ENCODE assay signal across 23 cellular contexts in genomic region chr1:3664700-3665375, GRCh38. TPM values are rescaled to one million over a fixed set of nuclear protein-coding genes. Genes with fewer than 3 reads are reported as not detected.
DNase-seq lines count a peak whose midpoint lies in the region; ATAC-seq and TF ChIP-seq lines count a peak whose summit lies in the region.
"Had no signal": no experiment of that assay in that cellular context is flagged by ENCODE, and none has a peak within 500 bp of the region (broad histone marks: within the 10 kb centered on the region; RNA-seq: fewer than 3 reads in every experiment).

No MANE protein-coding gene starts in this region.

- H2AFZ ChIP-seq in Karpas-422 (ENCODE audit: low read length), result peak overlapping the region; percentile 49

- peaks cover 23% of the 10 kb centered on the region for H3K27me3 ChIP-seq in left ventricle myocardium inferior (ENCODE audit: low read depth)
- H3K27me3 ChIP-seq in right atrium auricular region, result no peaks in the 10 kb centered on the region
- no peaks in the 10 kb centered on the region for H3K27me3 ChIP-seq in Karpas-422 (ENCODE audit: low read length)
- peaks cover 0 to 44% of the 10 kb centered on the region in 2 donors for H3K27me3 ChIP-seq in tibial artery

- H3K79me2 ChIP-seq in Karpas-422 (ENCODE audit: low read length), result no peaks in the 10 kb centered on the region

- H3K4me3 Mint-ChIP-seq in activated B cell treated with CpG ODN at 0.5 μM for 24 hours, result peak overlapping the region; percentile 44
- H3K4me3 Mint-ChIP-seq: activated CD4-positive, alpha-beta memory T cell treated with anti-CD3 and anti-CD28 coated beads, Interleukin-2, amount 10 ng/mL, durations not matched to agents 7 days and 5 days; mesothelial cell of epicardium; natural killer cell treated with Interleukin-12 subunit alpha and Interleukin-12 subunit beta and Interleukin-15 and Interleukin-18, amount 100 ng/mL, for 72 hours; T-helper 1 cell treated with Interleukin-12 subunit alpha and Interleukin-12 subunit beta and Interleukin-4 antibody, amounts not matched to agents 30 μg/mL and 1 μg/mL, for 36 hours had no signal

- H3K4me1 ChIP-seq in left ventricle myocardium inferior (peaks cover 14% of the 10 kb centered on the region), right atrium auricular region (peaks cover 0 to 9% of the 10 kb centered on the region in 2 donors), Karpas-422 (ENCODE audit: low read length) (peaks cover 52% of the 10 kb centered on the region), tibial artery (peaks cover 0 to 10% (median 0%) of the 10 kb centered on the region in 4 donors)

- POLR2A ChIA-PET in activated B cell treated with CpG ODN at 0.5 μM for 24 hours (lab: Charles Lee), result interaction anchor here (0.9 to 4.9 kb wide), 5 partner anchors 9 to 14 kb away, joined by 3 to 89 read pairs (median 3); partner anchors contain the start of gene TP73

- no peak for ATAC-seq in activated B cell treated with CpG ODN at 0.5 μM for 24 hours (ENCODE audit: low read depth)

- TF ChIP-seq CTCF in left ventricle myocardium inferior (IDR thresholded peaks at IDR 0.05; ENCODE audit: borderline replicate concordance) (no peak), right atrium auricular region (IDR thresholded peaks at IDR 0.05) (no peak), activated B cell treated with CpG ODN at 0.5 μM for 24 hours (IDR thresholded peaks at IDR 0.05) (no peak), tibial artery (IDR thresholded peaks at IDR 0.05) (no peak)

- peak overlapping the region; percentile 40 for H3K9ac ChIP-seq in Karpas-422 (ENCODE audit: low read length)

- no peaks in the 10 kb centered on the region for H3K36me3 Mint-ChIP-seq in activated B cell treated with CpG ODN at 0.5 μM for 24 hours (ENCODE audit: low read depth)
- H3K36me3 Mint-ChIP-seq: CD4-positive, CD25-positive, alpha-beta regulatory T cell; mesothelial cell of epicardium; natural killer cell treated with Interleukin-12 subunit alpha and Interleukin-12 subunit beta and Interleukin-15 and Interleukin-18, amount 100 ng/mL, for 72 hours had no signal

- intact Hi-C loops in left ventricle myocardium inferior (cut with micrococcal nuclease), result no loop called here
- intact Hi-C loops in activated B cell treated with CpG ODN at 0.5 μM for 24 hours (cut with micrococcal nuclease), result no loop called here
- intact Hi-C loops in tibial artery (cut with DNase I; ENCODE audit: low total_unique reads), result no loop called here

- no peaks in the 10 kb centered on the region for H4K20me1 ChIP-seq in Karpas-422 (ENCODE audit: insufficient read depth, low read depth, low read length)

- H3K36me3 ChIP-seq in left ventricle myocardium inferior, result no peaks in the 10 kb centered on the region
- no peaks in the 10 kb centered on the region for H3K36me3 ChIP-seq in right atrium auricular region
- no peaks in the 10 kb centered on the region for H3K36me3 ChIP-seq in Karpas-422 (ENCODE audit: insufficient read depth, low read length)
- no peaks in the 10 kb centered on the region for H3K36me3 ChIP-seq in tibial artery

- peak; percentile 7 for DNase-seq in left ventricle myocardium inferior
- no peak for DNase-seq in right atrium auricular region (ENCODE audit: low spot score)
- peak; percentile 78 for DNase-seq in Karpas-422
- no peak for DNase-seq in activated B cell treated with CpG ODN at 0.5 μM for 24 hours
- no peak for DNase-seq in kidney tubule cell (ENCODE audit: low spot score)
- DNase-seq in tibial artery, result no peak
- no peak for DNase-seq in NCI-H2227 (lab: John Stamatoyannopoulos, UW; ENCODE audit: unreplicated experiment)
- no peak for DNase-seq in T1000 (lab: John Stamatoyannopoulos, UW)
- DNase-seq: activated CD4-positive, alpha-beta memory T cell treated with anti-CD3 and anti-CD28 coated beads, Interleukin-2, amount 10 ng/mL, durations not matched to agents 7 days and 5 days; activated naive CD4-positive, alpha-beta T cell; amniotic stem cell; caudate nucleus; CD4-positive, CD25-positive, alpha-beta regulatory T cell; erythroblast; kidney glomerular epithelial cell; SHP77 treated with DMSO at 0.1 percent for 48 hours; stimulated activated CD4-positive, alpha-beta T cell treated with anti-CD3 and anti-CD28 coated beads, Interleukin-4, amount 100 ng/mL, for 1 hour had no signal

- H3K27ac ChIP-seq in left ventricle myocardium inferior (replicated peaks) (no peak overlapping the region), right atrium auricular region (no peak overlapping the region), Karpas-422 (ENCODE audit: low read length) (peak overlapping the region; percentile 87), tibial artery (no peak overlapping the region)
- H3K27ac ChIP-seq: VCaP had no signal

- H3K9me3 ChIP-seq in left ventricle myocardium inferior (replicated peaks), result no peaks in the 10 kb centered on the region
- H3K9me3 ChIP-seq in right atrium auricular region, result no peaks in the 10 kb centered on the region
- H3K9me3 ChIP-seq in Karpas-422 (ENCODE audit: low read length), result no peaks in the 10 kb centered on the region
- H3K9me3 ChIP-seq in tibial artery, result no peaks in the 10 kb centered on the region

- no peak overlapping the region for H3K4me3 ChIP-seq in left ventricle myocardium inferior
- H3K4me3 ChIP-seq in right atrium auricular region, result no peak overlapping the region
- peak overlapping the region; percentile 10; the same call in 1 of the 2 replicates for H3K4me3 ChIP-seq in Karpas-422 (ENCODE audit: low read length)
- H3K4me3 ChIP-seq in tibial artery, result no peak overlapping the region

- H3K4me1 Mint-ChIP-seq in activated B cell treated with CpG ODN at 0.5 μM for 24 hours, result peaks cover 50% of the 10 kb centered on the region
- H3K4me1 Mint-ChIP-seq: CD4-positive, CD25-positive, alpha-beta regulatory T cell had no signal

- H3K27ac Mint-ChIP-seq in activated B cell treated with CpG ODN at 0.5 μM for 24 hours, result peak overlapping the region; percentile 91
- H3K27ac Mint-ChIP-seq: activated CD4-positive, alpha-beta memory T cell treated with anti-CD3 and anti-CD28 coated beads, Interleukin-2, amount 10 ng/mL, durations not matched to agents 7 days and 5 days; mesothelial cell of epicardium; natural killer cell treated with Interleukin-12 subunit alpha and Interleukin-12 subunit beta and Interleukin-15 and Interleukin-18, amount 100 ng/mL, for 72 hours; T-helper 1 cell treated with Interleukin-12 subunit alpha and Interleukin-12 subunit beta and Interleukin-4 antibody, amounts not matched to agents 30 μg/mL and 1 μg/mL, for 36 hours had no signal

- peak overlapping the region; percentile 57 for H3K4me2 ChIP-seq in Karpas-422 (ENCODE audit: low read depth, low read length, poor library complexity, severe bottlenecking)

- no peaks in the 10 kb centered on the region for H3K27me3 Mint-ChIP-seq in activated B cell treated with CpG ODN at 0.5 μM for 24 hours

- H3K9me2 ChIP-seq in Karpas-422 (replicated peaks; ENCODE audit: insufficient read depth, low read length), result no peaks in the 10 kb centered on the region

- CTCF ChIA-PET in activated B cell treated with CpG ODN at 0.5 μM for 24 hours (lab: Charles Lee), result interaction anchor here (2.2 kb wide), 1 partner anchor 12 kb away, joined by 9 read pairs; no protein-coding TSS in a partner anchor

- H3K9me3 Mint-ChIP-seq in activated B cell treated with CpG ODN at 0.5 μM for 24 hours, result no peaks in the 10 kb centered on the region
- H3K9me3 Mint-ChIP-seq: activated CD4-positive, alpha-beta memory T cell treated with anti-CD3 and anti-CD28 coated beads, Interleukin-2, amount 10 ng/mL, durations not matched to agents 7 days and 5 days; CD4-positive, CD25-positive, alpha-beta regulatory T cell; mesothelial cell of epicardium; natural killer cell treated with Interleukin-12 subunit alpha and Interleukin-12 subunit beta and Interleukin-15 and Interleukin-18, amount 100 ng/mL, for 72 hours; T-helper 1 cell treated with Interleukin-12 subunit alpha and Interleukin-12 subunit beta and Interleukin-4 antibody, amounts not matched to agents 30 μg/mL and 1 μg/mL, for 36 hours had no signal

RNA-seq across cellular contexts. Expression of gene TP73, which starts 12.5 kb away (rescaled TPM):
- 0.05 TPM for total RNA-seq in left ventricle myocardium inferior
- under 1 TPM in 1 of 2 donors, not detected in 1; 0.16 TPM for total RNA-seq in right atrium auricular region
- total RNA-seq in Karpas-422 (2014; rRNA removed; shearing (Covaris generic); ENCODE audit: low replicate concordance), result 0.52 and 0.94 TPM in 2 replicates
- total RNA-seq in activated B cell treated with CpG ODN at 0.5 μM for 24 hours, result 2.1 and 2.6 TPM in 2 replicates
- total RNA-seq: CD4-positive, CD25-positive, alpha-beta regulatory T cell; dermis microvascular lymphatic vessel endothelial cell; skeletal muscle tissue had no signal

RNA-seq across cellular contexts. Expression of gene WRAP73, which starts 14.9 kb away (rescaled TPM):
- total RNA-seq in left ventricle myocardium inferior (12.7 TPM), right atrium auricular region (10 to 100 TPM in 1 of 2 donors, 1 to 10 TPM in 1; 6.8 to 11.4 TPM), activated B cell treated with CpG ODN at 0.5 μM for 24 hours (27.0 and 30.1 TPM in 2 replicates)
- 37.2 and 46.7 TPM in 2 replicates for total RNA-seq in Karpas-422 (2014; rRNA removed; shearing (Covaris generic); ENCODE audit: low replicate concordance)

RNA-seq across cellular contexts. Expression of gene TPRG1L, which starts 40.0 kb away (rescaled TPM):
- 54.0 TPM for total RNA-seq in left ventricle myocardium inferior
- 10 to 100 TPM; 30.0 to 33.3 TPM for total RNA-seq in right atrium auricular region
- 10.2 and 14.4 TPM in 2 replicates for total RNA-seq in Karpas-422 (2014; rRNA removed; shearing (Covaris generic); ENCODE audit: low replicate concordance)
- total RNA-seq in activated B cell treated with CpG ODN at 0.5 μM for 24 hours, result 26.5 and 27.0 TPM in 2 replicates

RNA-seq across cellular contexts. Expression of gene MEGF6, which starts 53.5 kb away (rescaled TPM):
- total RNA-seq in left ventricle myocardium inferior, result 9.5 TPM
- 10 to 100 TPM; 14.9 to 32.6 TPM for total RNA-seq in right atrium auricular region
- total RNA-seq in Karpas-422 (2014; rRNA removed; shearing (Covaris generic); ENCODE audit: low replicate concordance), result not detected in 2 replicates
- total RNA-seq in activated B cell treated with CpG ODN at 0.5 μM for 24 hours, result 8.5 and 10.9 TPM in 2 replicates

Comparison
In these comparisons a context has a peak if more than half of its experiments do, and no peak if none do; other contexts are left out.
1. DNase-seq: peak in left ventricle myocardium inferior (single experiment) and Karpas-422 (single experiment); none in right atrium auricular region (single experiment), activated B cell treated with CpG ODN at 0.5 μM for 24 hours (single experiment), kidney tubule cell (single experiment), tibial artery (0 of 2), NCI-H2227 (single experiment) and T1000 (single experiment).